12 cellular contexts compared by ENCODE assay signal in genomic region chr1:9891207-9891606, GRCh38. TPM values are rescaled to one million over a fixed set of nuclear protein-coding genes. Genes with fewer than 3 reads are reported as not detected.
DNase-seq lines count a peak whose midpoint lies in the region; ATAC-seq, FAIRE-seq and TF ChIP-seq lines count a peak whose summit lies in the region.
"Had no signal": no experiment of that assay in that cellular context is flagged by ENCODE, and none has a peak within 500 bp of the region (broad histone marks: within the 10 kb centered on the region; RNA-seq: fewer than 3 reads in every experiment).

No MANE protein-coding gene starts in this region.

- H3K9me3 ChIP-seq in cardiac muscle cell (ENCODE audit: low read depth) = no peaks in the 10 kb centered on the region
- no peaks in the 10 kb centered on the region for H3K9me3 ChIP-seq in keratinocyte (ENCODE audit: control insufficient read depth, low read depth, low read length)
- no peaks in the 10 kb centered on the region for H3K9me3 ChIP-seq in vagina
- H3K9me3 ChIP-seq: right lobe of liver had no signal

- FAIRE-seq in keratinocyte (lab: Jason Lieb, UNC) = peak; percentile 66

- no peak for TF ChIP-seq POLR2A in vagina (IDR thresholded peaks at IDR 0.05)

- CTCF ChIA-PET in WTC11 (lab: Charles Lee) = interaction anchor here (0.7 to 2.0 kb wide), 6 partner anchors 15 to 460 kb away, joined by 3 to 5 read pairs (median 4); no protein-coding TSS in a partner anchor

- H3K4me2 ChIP-seq in keratinocyte (ENCODE audit: control insufficient read depth, extremely low read depth, insufficient read depth, low read depth, low read length) = peak overlapping the region; percentile 88

- peaks cover 46% of the 10 kb centered on the region for H3K4me1 Mint-ChIP-seq in WTC11
- H3K4me1 Mint-ChIP-seq in CD14-positive monocyte = peaks cover 60% of the 10 kb centered on the region

- peaks cover 29% of the 10 kb centered on the region for H3K79me2 ChIP-seq in keratinocyte (ENCODE audit: control insufficient read depth, insufficient read depth, low read length)

- H3K36me3 ChIP-seq in cardiac muscle cell (peaks cover 3% of the 10 kb centered on the region), keratinocyte (ENCODE audit: control insufficient read depth in 2 of 2, extremely low read depth in 1 of 2, insufficient read depth in 2 of 2, low read length in 2 of 2) (peaks cover 7 to 21% of the 10 kb centered on the region in 2 experiments), vagina (no peaks in the 10 kb centered on the region)
- H3K36me3 ChIP-seq: right lobe of liver had no signal

- H3K4me3 Mint-ChIP-seq in WTC11 (no peak overlapping the region), CD14-positive monocyte (no peak overlapping the region)
- H3K4me3 Mint-ChIP-seq: T-cell had no signal

- no peaks in the 10 kb centered on the region for H3K36me3 Mint-ChIP-seq in WTC11
- H3K36me3 Mint-ChIP-seq in CD14-positive monocyte = peaks cover 22 to 28% of the 10 kb centered on the region in 2 donors
- H3K36me3 Mint-ChIP-seq: T-cell had no signal

- H3K9me3 Mint-ChIP-seq in WTC11 = no peaks in the 10 kb centered on the region
- no peaks in the 10 kb centered on the region for H3K9me3 Mint-ChIP-seq in CD14-positive monocyte
- H3K9me3 Mint-ChIP-seq: T-cell had no signal

- H3K27ac ChIP-seq in cardiac muscle cell (peak overlapping the region; percentile 54), keratinocyte (ENCODE audit: control insufficient read depth, insufficient read depth, low read length) (peak overlapping the region; percentile 82), vagina (peak overlapping the region; percentile 82)
- H3K27ac ChIP-seq: right lobe of liver had no signal

- DNase-seq in cardiac muscle cell (ENCODE audit: low read depth in 1 of 2, low spot score in 1 of 2) (no peak), Right ventricle myocardium inferior (ENCODE audit: missing footprints) (no peak), WTC11 (ENCODE audit: low spot score) (no peak), keratinocyte (ENCODE audit: low read depth, low spot score) (no peak), vagina (ENCODE audit: extremely low spot score in 2 of 2) (no peak), activated T-cell treated with anti-CD3 and anti-CD28 coated beads for 4 hours (no peak), CD14-positive monocyte (ENCODE audit: low spot score) (no peak)
- no peak for DNase-seq in activated effector memory CD4-positive, alpha-beta T cell treated with anti-CD3 and anti-CD28 coated beads, Interleukin-2, amount 50 U/mL, for 16 hours
- DNase-seq: NCI-H1436; stimulated activated CD8-positive, alpha-beta memory T cell treated with anti-CD3 and anti-CD28 coated beads, Interleukin-4, amount 100 ng/mL, for 48 hours; T-cell had no signal

- peak overlapping the region; percentile 89 for H3K27ac Mint-ChIP-seq in WTC11
- H3K27ac Mint-ChIP-seq in CD14-positive monocyte = peak overlapping the region in 1 of 7 donors; percentile 26
- H3K27ac Mint-ChIP-seq: T-cell had no signal

- ATAC-seq in Right ventricle myocardium inferior (no peak), WTC11 (no peak)
- ATAC-seq: T-cell had no signal

- peak overlapping the region; percentile 43 for H3K9ac ChIP-seq in keratinocyte (ENCODE audit: control insufficient read depth, extremely low read depth, insufficient read depth, low read length)

- H3K27me3 Mint-ChIP-seq in WTC11 (ENCODE audit: low read depth) (no peaks in the 10 kb centered on the region), CD14-positive monocyte (ENCODE audit: low read depth in 3 of 3) (peaks cover 0 to 2% (median 0%) of the 10 kb centered on the region in 3 donors)
- H3K27me3 Mint-ChIP-seq: T-cell had no signal

- TF ChIP-seq CTCF in cardiac muscle cell (IDR thresholded peaks at IDR 0.05; ENCODE audit: low read depth, low read length) = no peak
- no peak for TF ChIP-seq CTCF in WTC11 (IDR thresholded peaks at IDR 0.05)
- no peak for TF ChIP-seq CTCF in keratinocyte (optimal IDR thresholded peaks at IDR 0.05 in 1 of 3, IDR thresholded peaks at IDR 0.05 in 1 of 3, conservative IDR thresholded peaks at IDR 0.05 in 1 of 3; ENCODE audit: extremely low read depth in 1 of 3, insufficient read depth in 2 of 3, low read length in 3 of 3)
- TF ChIP-seq CTCF in vagina (IDR thresholded peaks at IDR 0.05) = no peak
- TF ChIP-seq CTCF in CD14-positive monocyte (IDR thresholded peaks at IDR 0.05) = no peak

- no peaks in the 10 kb centered on the region for H3K27me3 ChIP-seq in cardiac muscle cell
- H3K27me3 ChIP-seq in keratinocyte (ENCODE audit: control insufficient read depth, extremely low read depth, insufficient read depth, low read length) = no peaks in the 10 kb centered on the region
- no peaks in the 10 kb centered on the region for H3K27me3 ChIP-seq in vagina
- H3K27me3 ChIP-seq: right lobe of liver had no signal

- no peak overlapping the region for H2AFZ ChIP-seq in keratinocyte (ENCODE audit: control insufficient read depth, low read length)

- dilution Hi-C loops in keratinocyte (cut with MboI; ENCODE audit: extremely low pct_ligation_motif_present, low sequenced_read_pairs) = loop anchor here (25.0 kb wide), 1 partner anchor 104 kb away; no protein-coding TSS in a partner anchor

- H3K9me1 ChIP-seq in keratinocyte (ENCODE audit: control insufficient read depth, extremely low read depth, insufficient read depth, low read length) = peaks cover 6% of the 10 kb centered on the region

- POLR2A ChIA-PET in WTC11 (lab: Charles Lee) = no interaction called here

- intact Hi-C loops in Right ventricle myocardium inferior (cut with DNase I) = no loop called here
- intact Hi-C loops in vagina (cut with DNase I) = no loop called here
- intact Hi-C loops in CD14-positive monocyte (cut with micrococcal nuclease) = no loop called here

- no peaks in the 10 kb centered on the region for H4K20me1 ChIP-seq in keratinocyte (ENCODE audit: control insufficient read depth, extremely low read depth, insufficient read depth, low read length)

- H3K4me1 ChIP-seq in cardiac muscle cell (ENCODE audit: low read depth) (peaks cover 16% of the 10 kb centered on the region), keratinocyte (ENCODE audit: control insufficient read depth, extremely low read depth, insufficient read depth, low read length) (peaks cover 65% of the 10 kb centered on the region), vagina (peaks cover 32% of the 10 kb centered on the region)
- H3K4me1 ChIP-seq: right lobe of liver had no signal

- H3K4me3 ChIP-seq in cardiac muscle cell (no peak overlapping the region), keratinocyte (ENCODE audit: control insufficient read depth in 2 of 3, extremely low read depth in 1 of 3, insufficient read depth in 2 of 3, low read depth in 1 of 3, low read length in 3 of 3) (peak overlapping the region in 2 of 3 experiments; percentile 36 to 46), vagina (no peak overlapping the region)
- H3K4me3 ChIP-seq: right lobe of liver had no signal

TF ChIP-seq in WTC11, 78 proteins besides CTCF, POLR2A, EP300 and RAD21 (continues in another document):
- no peak for TF ChIP-seq FOXK1 (CRISPR knock-in tag; IDR thresholded peaks at IDR 0.05)
- no peak for TF ChIP-seq OVOL2 (CRISPR knock-in tag; IDR thresholded peaks at IDR 0.05; ENCODE audit: borderline replicate concordance)
- TF ChIP-seq FOXP1 (CRISPR knock-in tag; IDR thresholded peaks at IDR 0.05; ENCODE audit: borderline replicate concordance) = no peak
- no peak for TF ChIP-seq ZMAT4 (CRISPR knock-in tag; IDR thresholded peaks at IDR 0.05)

RNA-seq across cellular contexts. Expression of gene CTNNBIP1, which starts 18.9 kb away (rescaled TPM):
- total RNA-seq in cardiac muscle cell (122 and 124 TPM in 2 replicates), Right ventricle myocardium inferior (50.6 TPM), WTC11 (2021) (51.8 to 58.2 TPM (median 53.0 TPM) in 3 replicates), vagina (44.7 TPM)
- polyA plus RNA-seq in cardiac muscle cell (80.1 and 111 TPM in 2 replicates), keratinocyte (92.3 to 149 TPM (median 93.3 TPM) in 3 replicates), CD14-positive monocyte (10 to 100 TPM; 26.2 to 26.8 TPM)
- polyA plus RNA-seq in keratinocyte (2011; ENCODE audit: low read depth) = 96.7 TPM
- 70.9 and 118 TPM in 2 replicates for polyA plus RNA-seq in keratinocyte (2011; cell fraction: cytosol; rRNA removed)
- 34.7 and 38.3 TPM in 2 replicates for polyA plus RNA-seq in keratinocyte (2011; cell fraction: nucleus; rRNA removed)
- 108 and 142 TPM in 2 replicates for polyA plus RNA-seq in keratinocyte (2012; ENCODE audit: low replicate concordance)
- polyA minus RNA-seq in keratinocyte = 84.4 to 135 TPM (median 92.0 TPM) in 3 replicates
- polyA minus RNA-seq in keratinocyte (2011; cell fraction: cytosol; rRNA and poly(A)+ RNA removed) = 118 TPM
- polyA minus RNA-seq in keratinocyte (2011; cell fraction: nucleus; rRNA and poly(A)+ RNA removed) = 11.9 and 21.5 TPM in 2 replicates

RNA-seq across cellular contexts. Expression of gene LZIC, which starts 52.0 kb away (rescaled TPM):
- total RNA-seq in cardiac muscle cell (23.2 and 34.2 TPM in 2 replicates), Right ventricle myocardium inferior (41.8 TPM), WTC11 (2021) (16.9 to 22.0 TPM (median 20.9 TPM) in 3 replicates), vagina (16.5 TPM)
- polyA plus RNA-seq in cardiac muscle cell (35.4 and 47.2 TPM in 2 replicates), keratinocyte (15.2 to 22.5 TPM (median 21.9 TPM) in 3 replicates), CD14-positive monocyte (10 to 100 TPM; 28.2 to 32.9 TPM)
- 122 TPM for polyA plus RNA-seq in keratinocyte (2011; ENCODE audit: low read depth)
- polyA plus RNA-seq in keratinocyte (2011; cell fraction: cytosol; rRNA removed) = 17.4 and 29.2 TPM in 2 replicates
- 8.3 and 12.0 TPM in 2 replicates for polyA plus RNA-seq in keratinocyte (2011; cell fraction: nucleus; rRNA removed)
- polyA plus RNA-seq in keratinocyte (2012; ENCODE audit: low replicate concordance) = 25.1 and 38.4 TPM in 2 replicates
- 5.8 to 19.2 TPM (median 8.9 TPM) in 3 replicates for polyA minus RNA-seq in keratinocyte
- 8.1 TPM for polyA minus RNA-seq in keratinocyte (2011; cell fraction: cytosol; rRNA and poly(A)+ RNA removed)
- polyA minus RNA-seq in keratinocyte (2011; cell fraction: nucleus; rRNA and poly(A)+ RNA removed) = 5.9 and 10.9 TPM in 2 replicates

RNA-seq across cellular contexts. Expression of gene NMNAT1, which starts 52.1 kb away (rescaled TPM):
- total RNA-seq in cardiac muscle cell (14.4 and 16.9 TPM in 2 replicates), Right ventricle myocardium inferior (19.3 TPM), WTC11 (2021) (2.3 to 2.8 TPM (median 2.8 TPM) in 3 replicates), vagina (7.6 TPM)
- polyA plus RNA-seq in cardiac muscle cell (21.4 and 24.1 TPM in 2 replicates), keratinocyte (11.7 to 16.3 TPM (median 16.2 TPM) in 3 replicates), CD14-positive monocyte (1 to 10 TPM; 6.8 to 9.9 TPM)
- 7.0 TPM for polyA plus RNA-seq in keratinocyte (2011; ENCODE audit: low read depth)
- polyA plus RNA-seq in keratinocyte (2011; cell fraction: cytosol; rRNA removed) = 11.5 and 18.5 TPM in 2 replicates
- polyA plus RNA-seq in keratinocyte (2011; cell fraction: nucleus; rRNA removed) = 13.6 and 14.4 TPM in 2 replicates
- polyA plus RNA-seq in keratinocyte (2012; ENCODE audit: low replicate concordance) = 10.8 and 11.9 TPM in 2 replicates
- 5.8 to 9.3 TPM (median 7.4 TPM) in 3 replicates for polyA minus RNA-seq in keratinocyte
- 10.0 TPM for polyA minus RNA-seq in keratinocyte (2011; cell fraction: cytosol; rRNA and poly(A)+ RNA removed)
- polyA minus RNA-seq in keratinocyte (2011; cell fraction: nucleus; rRNA and poly(A)+ RNA removed) = 8.1 and 17.9 TPM in 2 replicates

Comparison
In these comparisons a context has a peak if more than half of its experiments do, and no peak if none do; other contexts are left out.
1. H3K4me3 ChIP-seq: peak in keratinocyte (2 of 3); none in cardiac muscle cell (single experiment) and vagina (0 of 2).
2. Peak in every context shown above with its lines, with median percentiles within 50 percentile points of each other: H3K27ac ChIP-seq.